In the genomic region with DNA sequence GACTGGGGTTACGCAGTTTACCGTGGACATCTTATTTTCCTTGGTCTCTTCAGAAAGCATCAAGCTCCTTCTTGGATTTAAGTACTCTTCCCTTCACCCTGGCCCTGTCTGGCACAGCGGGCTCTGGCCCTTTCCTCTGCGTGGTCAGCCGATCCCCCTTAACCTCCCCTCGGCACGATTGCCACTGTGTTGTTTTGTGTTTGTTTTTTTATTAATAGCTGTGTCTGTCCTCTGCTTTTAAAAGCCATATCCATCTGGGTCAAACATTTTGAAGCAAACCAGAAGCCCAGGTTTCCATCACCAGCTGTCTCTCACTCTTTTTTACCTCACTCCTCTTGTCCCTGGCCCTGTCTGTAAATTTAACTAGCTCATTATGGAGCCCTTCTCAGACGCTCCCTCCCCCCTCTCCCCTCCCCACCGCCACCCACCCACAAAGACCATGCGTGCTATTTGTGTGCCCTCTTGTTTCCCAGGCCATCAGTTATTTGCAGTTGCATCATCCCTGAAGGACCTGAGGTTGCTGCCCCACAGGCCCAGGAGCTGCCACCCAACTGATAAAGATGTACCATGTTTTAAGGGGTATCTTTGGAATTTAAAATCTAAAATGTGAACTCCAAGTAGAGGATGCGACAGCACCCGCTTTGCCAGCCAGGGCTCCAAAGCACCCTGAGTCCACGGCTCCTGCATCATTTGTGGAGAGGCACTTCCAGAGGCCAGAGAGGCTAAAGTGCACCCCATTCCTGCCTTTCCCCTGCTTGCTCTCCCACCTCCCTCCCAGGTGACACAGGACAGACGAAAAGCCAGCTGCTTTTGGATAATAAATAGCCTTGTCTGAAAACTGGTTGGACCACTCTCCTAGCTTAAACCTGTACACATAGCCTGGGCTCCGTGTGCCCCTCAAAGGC, we compare ENCODE assay signal across 11 cellular contexts. TPM values are rescaled to one million over a fixed set of nuclear protein-coding genes. Genes with fewer than 3 reads are reported as not detected.
DNase-seq lines count a peak whose midpoint lies in the region; ATAC-seq, FAIRE-seq and TF ChIP-seq lines count a peak whose summit lies in the region.
"Had no signal": no experiment of that assay in that cellular context is flagged by ENCODE, and none has a peak within 500 bp of the region (broad histone marks: within the 10 kb centered on the region; RNA-seq: fewer than 3 reads in every experiment).

No MANE protein-coding gene starts in this region.

- H3K27ac Mint-ChIP-seq in activated T-helper 17 cell treated with anti-CD3 and anti-CD28 coated beads, Interleukin-2, amount 50 U/mL, for 72 hours: peak overlapping the region; percentile 99

- no peak for ATAC-seq in activated T-helper 17 cell treated with anti-CD3 and anti-CD28 coated beads, Interleukin-2, amount 50 U/mL, for 72 hours (replicated peaks)
- ATAC-seq in HG02610 (IDR thresholded peaks at IDR 0.05; ENCODE audit: unreplicated experiment) (no peak), HG03432 (IDR thresholded peaks at IDR 0.05; ENCODE audit: unreplicated experiment) (no peak)
- ATAC-seq: HCT116, right cardiac atrium had no signal

- no peak overlapping the region for H2BK15ac ChIP-seq in mesendoderm (replicated peaks; ENCODE audit: low read depth)

- H3K36me3 ChIP-seq in A673 (ENCODE audit: insufficient read depth, low read length, poor library complexity, severe bottlenecking) (peaks cover 10% of the 10 kb centered on the region), HUES6 (ENCODE audit: control insufficient read depth, insufficient read depth, low read length) (no peaks in the 10 kb centered on the region), mesendoderm (ENCODE audit: control insufficient read depth, insufficient read depth, low read length) (no peaks in the 10 kb centered on the region)

- H3K4me3 Mint-ChIP-seq in activated T-helper 17 cell treated with anti-CD3 and anti-CD28 coated beads, Interleukin-2, amount 50 U/mL, for 72 hours: peak overlapping the region; percentile 96

- H3K36me3 Mint-ChIP-seq in activated T-helper 17 cell treated with anti-CD3 and anti-CD28 coated beads, Interleukin-2, amount 50 U/mL, for 72 hours (ENCODE audit: low read depth): peaks cover 87% of the 10 kb centered on the region

- no peaks in the 10 kb centered on the region for H3K27me3 Mint-ChIP-seq in activated T-helper 17 cell treated with anti-CD3 and anti-CD28 coated beads, Interleukin-2, amount 50 U/mL, for 72 hours

- intact Hi-C loops in A673 (cut with micrococcal nuclease; ENCODE audit: unreplicated experiment): loop anchor here (5.0 to 10.0 kb wide), 3 partner anchors 71 to 1126 kb away; no protein-coding TSS in a partner anchor

- H3K18ac ChIP-seq in mesendoderm (ENCODE audit: low read length): peak overlapping the region; percentile 82

- H3K4ac ChIP-seq in mesendoderm (ENCODE audit: low read depth, low read length): peak overlapping the region; percentile 83

- TF ChIP-seq CTCF in A673 (conservative IDR thresholded peaks at IDR 0.05; ENCODE audit: low read depth, low read length): no peak

- no peak for FAIRE-seq in HTR-8/SVneo (lab: Jason Lieb, UNC)

- H2BK5ac ChIP-seq in mesendoderm (ENCODE audit: low read length): peak overlapping the region; percentile 58

- POLR2A ChIA-PET in A673 (lab: Charles Lee; ENCODE audit: low non-redundant PET): interaction anchor here (0.6 to 0.7 kb wide), 2 partner anchors 862 to 1768 kb away, joined by 3 read pairs; no protein-coding TSS in a partner anchor

- H3K4me1 Mint-ChIP-seq in activated T-helper 17 cell treated with anti-CD3 and anti-CD28 coated beads, Interleukin-2, amount 50 U/mL, for 72 hours: peaks cover 23% of the 10 kb centered on the region

- H3K4me3 ChIP-seq in A673 (ENCODE audit: low read depth, low read length, poor library complexity, severe bottlenecking) (peak overlapping the region; percentile 85), HUES6 (ENCODE audit: low read depth, low read length) (peak overlapping the region; percentile 71), mesendoderm (ENCODE audit: low read length) (no peak overlapping the region)

- TSS peak; percentile 7 for BruUV-seq in A673 (replicated peaks; lab: Mats Ljungman, UMichigan)

- H3K4me1 ChIP-seq in A673 (ENCODE audit: insufficient read depth, low read length, poor library complexity, severe bottlenecking) (peaks cover 47% of the 10 kb centered on the region), HUES6 (ENCODE audit: control insufficient read depth, insufficient read depth, low read length) (peaks cover 50% of the 10 kb centered on the region), mesendoderm (ENCODE audit: control insufficient read depth, low read depth, low read length) (peaks cover 24% of the 10 kb centered on the region)

- H3K27me3 ChIP-seq in A673 (replicated peaks; ENCODE audit: insufficient read depth, low read depth, low read length, poor library complexity) (no peaks in the 10 kb centered on the region), HUES6 (ENCODE audit: control insufficient read depth, insufficient read depth, low read length) (peaks cover 43% of the 10 kb centered on the region), mesendoderm (ENCODE audit: insufficient read depth, low read length, poor library complexity) (no peaks in the 10 kb centered on the region)

- DNase-seq in A673 (ENCODE audit: low spot score) (no peak), mesendoderm (peak; percentile 63), GM03348 (ENCODE audit: low spot score) (no peak), HTR-8/SVneo (ENCODE audit: insufficient read length, low spot score) (no peak)
- DNase-seq: right cardiac atrium had no signal

- H3K9ac ChIP-seq in HUES6 (ENCODE audit: low read length): peak overlapping the region; percentile 52
- peak overlapping the region; percentile 56 for H3K9ac ChIP-seq in mesendoderm (ENCODE audit: low read length)

- WGBS in mesendoderm (ENCODE audit: extremely low coverage, insufficient coverage, low lambda C conversion rate): no CpG with 5 or more reads among the region's 15 CpGs

- H3K9me3 ChIP-seq in A673 (ENCODE audit: low read depth, low read length, poor library complexity, severe bottlenecking) (no peaks in the 10 kb centered on the region), HUES6 (ENCODE audit: control insufficient read depth, insufficient read depth, low read depth, low read length) (no peaks in the 10 kb centered on the region)

- H4K5ac ChIP-seq in mesendoderm (ENCODE audit: low read length): no peak overlapping the region

- peak overlapping the region; percentile 88 for H3K4me2 ChIP-seq in mesendoderm (ENCODE audit: low read length)

- peak overlapping the region; percentile 34 for H2BK120ac ChIP-seq in mesendoderm (ENCODE audit: low read depth, low read length)

- H3K9me3 Mint-ChIP-seq in activated T-helper 17 cell treated with anti-CD3 and anti-CD28 coated beads, Interleukin-2, amount 50 U/mL, for 72 hours: no peaks in the 10 kb centered on the region

- H3K27ac ChIP-seq in A673 (ENCODE audit: low read depth, low read length, poor library complexity, severe bottlenecking): peak overlapping the region; percentile 93
- no peak overlapping the region for H3K27ac ChIP-seq in HUES6 (ENCODE audit: low read depth, low read length)
- peak overlapping the region; percentile 62 for H3K27ac ChIP-seq in mesendoderm (ENCODE audit: low read depth, low read length)
- H3K27ac ChIP-seq: VCaP had no signal

- H3K56ac ChIP-seq in mesendoderm (ENCODE audit: low read length): peak overlapping the region; percentile 84

- H4K8ac ChIP-seq in mesendoderm (ENCODE audit: low read depth, low read length): no peak overlapping the region

- peaks cover 52% of the 10 kb centered on the region for H3K79me2 ChIP-seq in mesendoderm (ENCODE audit: control insufficient read depth, insufficient read depth, low read length)

- H3K23ac ChIP-seq in mesendoderm (ENCODE audit: low read length): peak overlapping the region; percentile 38

- H2AK5ac ChIP-seq in mesendoderm (ENCODE audit: low read length): no peak overlapping the region

- peaks cover 9% of the 10 kb centered on the region for H3K79me1 ChIP-seq in mesendoderm (ENCODE audit: low read length)

- CTCF ChIA-PET in A673 (lab: Charles Lee): interaction anchor here (0.5 to 1.3 kb wide), 4 partner anchors 99 to 1170 kb away, joined by 3 to 13 read pairs (median 4); no protein-coding TSS in a partner anchor

RNA-seq across cellular contexts. Expression of a gene that starts 3.9 kb away (rescaled TPM):
- 80.6 and 81.3 TPM in 2 replicates for total RNA-seq in A673 (2021)
- 10 to 100 TPM; 51.4 to 52.9 TPM for total RNA-seq in activated T-helper 17 cell treated with anti-CD3 and anti-CD28 coated beads, Interleukin-2, amount 50 U/mL, for 72 hours
- 2.8 TPM for polyA plus RNA-seq in mesendoderm (2013, experiment 1 of 2)
- polyA plus RNA-seq in mesendoderm (2013, experiment 2 of 2): 2.5 TPM
